ENCODE assay signal across 8 cellular contexts in genomic region chr2:38528008-38528442, GRCh38.
DNase-seq lines count a peak whose midpoint lies in the region; FAIRE-seq and TF ChIP-seq lines count a peak whose summit lies in the region.

No MANE protein-coding gene starts in this region.

- peak overlapping the region; percentile 84 for H2AFZ ChIP-seq in keratinocyte (ENCODE audit: control insufficient read depth, low read length)

- DNase-seq in AG20443 (ENCODE audit: low spot score), result peak; percentile 72
- DNase-seq in HL-60 (ENCODE audit: low read depth in 1 of 2, low spot score in 1 of 2), result peak in 1 of 2 experiments; percentile 30
- DNase-seq in SJSA1 (ENCODE audit: low read depth in 1 of 2, low spot score in 2 of 2), result peak; percentile 56 to 63
- peak; percentile 66 for DNase-seq in MCF 10A (ENCODE audit: unreplicated experiment)
- DNase-seq in keratinocyte (ENCODE audit: low read depth, low spot score), result no peak
- peak; percentile 43 to 51 (median 50) for DNase-seq in stimulated activated CD4-positive, alpha-beta T cell treated with anti-CD3 and anti-CD28 coated beads, Interleukin-12 subunit alpha, Interleukin-12 subunit beta, amount 100 ng/mL, for 48 hours (ENCODE audit: low read depth in 2 of 3, low spot score in 1 of 3)
- DNase-seq in UCSD-AML1 (lab: John Stamatoyannopoulos, UW; ENCODE audit: unreplicated experiment), result no peak
- no peak for DNase-seq in NCI-H2196 (lab: John Stamatoyannopoulos, UW; ENCODE audit: unreplicated experiment)

- no peaks in the 10 kb centered on the region for H3K9me3 Mint-ChIP-seq in MCF 10A (ENCODE audit: unreplicated experiment)

- H3K4me3 ChIP-seq in HL-60 (replicated peaks; ENCODE audit: insufficient read depth, low read length), result peak overlapping the region; percentile 25
- H3K4me3 ChIP-seq in SJSA1, result peak overlapping the region; percentile 33
- peak overlapping the region; percentile 35 to 69 (median 62) for H3K4me3 ChIP-seq in keratinocyte (ENCODE audit: control insufficient read depth in 2 of 3, extremely low read depth in 1 of 3, insufficient read depth in 2 of 3, low read depth in 1 of 3, low read length in 3 of 3)

- peak overlapping the region; percentile 52 for H3K9ac ChIP-seq in keratinocyte (ENCODE audit: control insufficient read depth, extremely low read depth, insufficient read depth, low read length)

- H3K4me3 Mint-ChIP-seq in MCF 10A (ENCODE audit: unreplicated experiment), result peak overlapping the region; percentile 69

- no peaks in the 10 kb centered on the region for H4K20me1 ChIP-seq in keratinocyte (ENCODE audit: control insufficient read depth, extremely low read depth, insufficient read depth, low read length)

- no TSS peak for BruUV-seq in MCF 10A (replicated peaks; lab: Mats Ljungman, UMichigan)

- H3K9me1 ChIP-seq in keratinocyte (ENCODE audit: control insufficient read depth, extremely low read depth, insufficient read depth, low read length), result no peaks in the 10 kb centered on the region

- no peak overlapping the region for H3K27ac ChIP-seq in HL-60 (replicated peaks)
- H3K27ac ChIP-seq in SJSA1, result no peak overlapping the region
- H3K27ac ChIP-seq in keratinocyte (ENCODE audit: control insufficient read depth, insufficient read depth, low read length), result no peak overlapping the region

- CTCF ChIA-PET in MCF 10A (lab: Yijun Ruan, JAX), result interaction anchor here (0.5 to 0.7 kb wide), 4 partner anchors 54 to 277 kb away, joined by 3 to 4 read pairs (median 3); no protein-coding TSS in a partner anchor

- H3K36me3 ChIP-seq in SJSA1, result no peaks in the 10 kb centered on the region
- H3K36me3 ChIP-seq in keratinocyte (ENCODE audit: control insufficient read depth in 2 of 2, extremely low read depth in 1 of 2, insufficient read depth in 2 of 2, low read length in 2 of 2), result no peaks in the 10 kb centered on the region

- H3K4me1 Mint-ChIP-seq in MCF 10A (ENCODE audit: insufficient read depth, unreplicated experiment), result peaks cover 15% of the 10 kb centered on the region

- intact Hi-C loops in MCF 10A (cut with micrococcal nuclease), result loop anchor here (2.0 to 5.0 kb wide), 2 partner anchors 65 to 211 kb away; no protein-coding TSS in a partner anchor

- TF ChIP-seq CTCF in HL-60 (IDR thresholded peaks at IDR 0.05; ENCODE audit: insufficient read depth, low read length) (no peak), MCF 10A (IDR thresholded peaks at IDR 0.05; ENCODE audit: unreplicated experiment) (no peak), keratinocyte (optimal IDR thresholded peaks at IDR 0.05 in 1 of 3, IDR thresholded peaks at IDR 0.05 in 1 of 3, conservative IDR thresholded peaks at IDR 0.05 in 1 of 3; ENCODE audit: extremely low read depth in 1 of 3, insufficient read depth in 2 of 3, low read length in 3 of 3) (peak in 1 of 3 experiments; percentile 25)

- H3K27me3 ChIP-seq in HL-60 (ENCODE audit: insufficient read depth, poor library complexity, severe bottlenecking), result no peaks in the 10 kb centered on the region
- H3K27me3 ChIP-seq in SJSA1 (replicated peaks), result 0 out of 2 replicates have a peak, but pooled peaks cover 3% of the 10 kb centered on the region
- no peaks in the 10 kb centered on the region for H3K27me3 ChIP-seq in keratinocyte (ENCODE audit: control insufficient read depth, extremely low read depth, insufficient read depth, low read length)

- H3K27me3 Mint-ChIP-seq in MCF 10A (ENCODE audit: insufficient read depth, unreplicated experiment), result no peaks in the 10 kb centered on the region

- no peaks in the 10 kb centered on the region for H3K79me2 ChIP-seq in keratinocyte (ENCODE audit: control insufficient read depth, insufficient read depth, low read length)

- H3K4me1 ChIP-seq in SJSA1 (replicated peaks) (no peaks in the 10 kb centered on the region), keratinocyte (ENCODE audit: control insufficient read depth, extremely low read depth, insufficient read depth, low read length) (no peaks in the 10 kb centered on the region)

- H3K9me3 ChIP-seq in SJSA1 (replicated peaks) (no peaks in the 10 kb centered on the region), keratinocyte (ENCODE audit: control insufficient read depth, low read depth, low read length) (no peaks in the 10 kb centered on the region)

- FAIRE-seq in keratinocyte (lab: Jason Lieb, UNC), result peak; percentile 34

- peaks cover 14% of the 10 kb centered on the region for H3K36me3 Mint-ChIP-seq in MCF 10A (ENCODE audit: insufficient read depth, unreplicated experiment)

- dilution Hi-C loops in keratinocyte (cut with MboI; ENCODE audit: extremely low pct_ligation_motif_present, low sequenced_read_pairs), result no loop called here

- POLR2A ChIA-PET in MCF 10A (lab: Yijun Ruan, JAX), result interaction anchor here (0.6 to 2.1 kb wide), 10 partner anchors 8 to 223 kb away, joined by 3 to 6 read pairs (median 4); partner anchors contain the start of gene SRSF7

- no peak overlapping the region for H3K27ac Mint-ChIP-seq in MCF 10A (ENCODE audit: low read depth, unreplicated experiment)

- peak overlapping the region; percentile 87 for H3K4me2 ChIP-seq in keratinocyte (ENCODE audit: control insufficient read depth, extremely low read depth, insufficient read depth, low read depth, low read length)

Comparison
In these comparisons a context has a peak if more than half of its experiments do, and no peak if none do; other contexts are left out.
1. DNase-seq: peak in AG20443 (single experiment), SJSA1 (2 of 2), MCF 10A (single experiment) and stimulated activated CD4-positive, alpha-beta T cell treated with anti-CD3 and anti-CD28 coated beads, Interleukin-12 subunit alpha, Interleukin-12 subunit beta, amount 100 ng/mL, for 48 hours (3 of 3); none in keratinocyte (single experiment), UCSD-AML1 (single experiment) and NCI-H2196 (single experiment).
2. Peak in every context shown above with its lines, with median percentiles within 50 percentile points of each other: H3K4me3 ChIP-seq.